Comparison of ENCODE assay signal across 9 cellular contexts in genomic region chr15:40906947-40907802, GRCh38. TPM values are rescaled to one million over a fixed set of nuclear protein-coding genes. Genes with fewer than 3 reads are reported as not detected.
DNase-seq lines count a peak whose midpoint lies in the region; TF ChIP-seq lines count a peak whose summit lies in the region.
"Had no signal": no experiment of that assay in that cellular context is flagged by ENCODE, and none has a peak within 500 bp of the region (broad histone marks: within the 10 kb centered on the region; RNA-seq: fewer than 3 reads in every experiment).

No MANE protein-coding gene starts in this region.

- WGBS in tibial nerve, 2 donors = 16 to 19% methylated on average over 18 to 19 of the region's 23 CpGs

- TF ChIP-seq EP300 in tibial nerve (IDR thresholded peaks at IDR 0.05) = no peak

- CTCF ChIA-PET in HEK293T (lab: Yijun Ruan, JAX) = interaction anchor here (0.5 to 5.0 kb wide), 4 partner anchors 12 to 404 kb away, joined by 3 to 32 read pairs (median 3); partner anchors contain the start of gene VPS18

- H3K9me3 ChIP-seq in KOPT-K1 (ENCODE audit: insufficient read depth, low read length, poor library complexity, severe bottlenecking) = no peaks in the 10 kb centered on the region
- H3K9me3 ChIP-seq in duodenal mucosa (ENCODE audit: control insufficient read depth in 1 of 2, low read length in 2 of 2) = no peaks in the 10 kb centered on the region
- H3K9me3 ChIP-seq in tibial nerve = no peaks in the 10 kb centered on the region
- H3K9me3 ChIP-seq: SJSA1 had no signal

- peak overlapping the region; percentile 42 for H3K4me3 ChIP-seq in WI38 (ENCODE audit: low read depth, low read length)
- peak overlapping the region; percentile 74 to 79 for H3K4me3 ChIP-seq in duodenal mucosa (ENCODE audit: low read depth in 1 of 2, low read length in 2 of 2)
- peak overlapping the region; percentile 42 to 56 (median 52) for H3K4me3 ChIP-seq in tibial nerve

- peak overlapping the region; percentile 78 for H3K27ac ChIP-seq in KOPT-K1 (ENCODE audit: low read depth, low read length, poor library complexity, severe bottlenecking)
- peak overlapping the region; percentile 95 for H3K27ac ChIP-seq in duodenal mucosa (ENCODE audit: low read depth, low read length)
- H3K27ac ChIP-seq in tibial nerve = peak overlapping the region; percentile 63 to 94 (median 90)
- H3K27ac ChIP-seq: SJSA1 had no signal

- TF ChIP-seq CTCF in WI38 (IDR thresholded peaks at IDR 0.05; ENCODE audit: low read depth, low read length) = no peak
- no peak for TF ChIP-seq CTCF in tibial nerve (IDR thresholded peaks at IDR 0.05)

- DNase-seq in Daoy (ENCODE audit: low read depth) (peak; percentile 71), midbrain (lab: John Stamatoyannopoulos, UW) (peak; percentile 28), tibial nerve (ENCODE audit: low spot score in 2 of 2) (no peak), ureter (ENCODE audit: low spot score) (no peak), HEK293T (ENCODE audit: extremely low spot score) (no peak)

- peak overlapping the region; percentile 91 to 94 for H3K9ac ChIP-seq in duodenal mucosa (ENCODE audit: low read depth in 1 of 2, low read length in 2 of 2)

- H3K4me1 ChIP-seq in duodenal mucosa (ENCODE audit: control insufficient read depth in 1 of 2, insufficient read depth in 2 of 2, low read length in 2 of 2) (peaks cover 43 to 71% of the 10 kb centered on the region in 2 donors), tibial nerve (peaks cover 0 to 58% (median 26%) of the 10 kb centered on the region in 4 donors)

- H3K27me3 ChIP-seq in duodenal mucosa (ENCODE audit: control insufficient read depth in 1 of 2, insufficient read depth in 2 of 2, low read length in 2 of 2) (no peaks in the 10 kb centered on the region), tibial nerve (no peaks in the 10 kb centered on the region)
- H3K27me3 ChIP-seq: SJSA1 had no signal

- TF ChIP-seq POLR2A in tibial nerve (IDR thresholded peaks at IDR 0.05) = no peak

- peaks cover 23% of the 10 kb centered on the region for H3K36me3 ChIP-seq in KOPT-K1 (ENCODE audit: insufficient read depth, low read length)
- peaks cover 14 to 17% of the 10 kb centered on the region in 2 donors for H3K36me3 ChIP-seq in duodenal mucosa (ENCODE audit: control insufficient read depth in 1 of 2, insufficient read depth in 2 of 2, low read length in 2 of 2)
- H3K36me3 ChIP-seq in tibial nerve = peaks cover 0 to 18% (median 7%) of the 10 kb centered on the region in 3 donors

- POLR2A ChIA-PET in HEK293T (lab: Yijun Ruan, JAX) = no interaction called here

TF ChIP-seq in HEK293T, 16 proteins besides CTCF, POLR2A, EP300 and RAD21:
- TF ChIP-seq PKNOX1 (IDR thresholded peaks at IDR 0.05) = no peak
- no peak for TF ChIP-seq SUZ12 (IDR thresholded peaks at IDR 0.05)
- no peak for TF ChIP-seq TARDBP (IDR thresholded peaks at IDR 0.05)
- no peak for TF ChIP-seq SP1 (IDR thresholded peaks at IDR 0.05)
- no peak for TF ChIP-seq CTBP1 (IDR thresholded peaks at IDR 0.05; ENCODE audit: borderline replicate concordance)
- no peak for TF ChIP-seq LEF1 (IDR thresholded peaks at IDR 0.05; ENCODE audit: borderline replicate concordance)
- TF ChIP-seq ARNT (IDR thresholded peaks at IDR 0.05) = no peak
- no peak for TF ChIP-seq FOXM1 (IDR thresholded peaks at IDR 0.05; ENCODE audit: borderline replicate concordance)
- TF ChIP-seq FOXK2 (IDR thresholded peaks at IDR 0.05) = no peak
- no peak for TF ChIP-seq ELF4 (IDR thresholded peaks at IDR 0.05)
- TF ChIP-seq NFRKB (IDR thresholded peaks at IDR 0.05) = no peak
- TF ChIP-seq ZNF384 (IDR thresholded peaks at IDR 0.05) = no peak
- no peak for TF ChIP-seq BHLHE40 (IDR thresholded peaks at IDR 0.05; ENCODE audit: borderline replicate concordance)
- no peak for TF ChIP-seq L3MBTL2 (conservative IDR thresholded peaks at IDR 0.05)
- TF ChIP-seq HDGF (IDR thresholded peaks at IDR 0.05; ENCODE audit: borderline replicate concordance) = no peak
- no peak for TF ChIP-seq FOXA1 (IDR thresholded peaks at IDR 0.05)

RNA-seq across cellular contexts. Expression of gene VPS18, which starts 12.9 kb away (rescaled TPM):
- 23.3 and 27.9 TPM in 2 replicates for total RNA-seq in Daoy (2014; rRNA removed; shearing (Covaris generic))
- 10 to 100 TPM; 22.2 to 29.2 (median 25.2) TPM for total RNA-seq in tibial nerve
- total RNA-seq in ureter = 30.0 TPM

RNA-seq across cellular contexts. Expression of gene DLL4, which starts 22.0 kb away (rescaled TPM):
- not detected in 2 replicates for total RNA-seq in Daoy (2014; rRNA removed; shearing (Covaris generic))
- total RNA-seq in tibial nerve = 10 to 100 TPM in 1 of 4 donors, 1 to 10 TPM in 3; 4.2 to 11.2 (median 7.1) TPM
- total RNA-seq in ureter = 15.2 TPM
- total RNA-seq: SJSA1 had no signal

RNA-seq across cellular contexts. Expression of gene RHOV, which starts 33.1 kb away (rescaled TPM):
- 0.15 and 0.23 TPM in 2 replicates for total RNA-seq in Daoy (2014; rRNA removed; shearing (Covaris generic))
- total RNA-seq in tibial nerve (under 1 TPM in 2 of 4 donors, not detected in 2; 0.39 to 0.60 TPM), ureter (31.4 TPM)
- total RNA-seq: SJSA1 had no signal

RNA-seq across cellular contexts. Expression of gene CHAC1, which starts 46.1 kb away (rescaled TPM):
- 4.4 and 4.9 TPM in 2 replicates for total RNA-seq in Daoy (2014; rRNA removed; shearing (Covaris generic))
- total RNA-seq in tibial nerve (1 to 10 TPM in 1 of 4 donors, not detected in 3; 2.7 TPM), ureter (9.2 TPM)

Comparison
In these comparisons a context has a peak if more than half of its experiments do, and no peak if none do; other contexts are left out.
1. DNase-seq: peak in Daoy (single experiment) and midbrain (single experiment); none in tibial nerve (0 of 2), ureter (single experiment) and HEK293T (single experiment).
2. RNA of gene RHOV, which starts 33.1 kb away (total RNA-seq): 31.4 TPM in ureter (single experiment); 0.39 to 0.60 TPM in tibial nerve and 0.15 to 0.23 TPM in Daoy; every median in the first group is over 10 times any median in the second.
3. Peak in every context shown above with its lines, with median percentiles within 50 percentile points of each other: H3K27ac ChIP-seq and H3K4me3 ChIP-seq.